In genomic region chr4:121597346-121597934, GRCh38 we compare ENCODE assay signal across 12 cellular contexts.
DNase-seq lines count a peak whose midpoint lies in the region; ATAC-seq and TF ChIP-seq lines count a peak whose summit lies in the region.
"Had no signal": no experiment of that assay in that cellular context is flagged by ENCODE, and none has a peak within 500 bp of the region (broad histone marks: within the 10 kb centered on the region; RNA-seq: fewer than 3 reads in every experiment).

No MANE protein-coding gene starts in this region.

- H3K4me1 ChIP-seq in adrenal gland (replicated peaks in 1 of 2) = peaks cover 0 to 4% of the 10 kb centered on the region in 2 donors
- H3K4me1 ChIP-seq in testis = peaks cover 4% of the 10 kb centered on the region
- H3K4me1 ChIP-seq in transverse colon = no peaks in the 10 kb centered on the region
- H3K4me1 ChIP-seq: pancreas, stomach had no signal

- ATAC-seq in GM18511 (IDR thresholded peaks at IDR 0.05; ENCODE audit: unreplicated experiment) = peak; percentile 77
- ATAC-seq in GM21528 (IDR thresholded peaks at IDR 0.05; ENCODE audit: low FRiP score, unreplicated experiment) = peak; percentile 73
- ATAC-seq in HG03520 (IDR thresholded peaks at IDR 0.05; ENCODE audit: unreplicated experiment) = peak; percentile 74
- ATAC-seq: pancreas had no signal

- H3K27ac ChIP-seq in adrenal gland = no peak overlapping the region
- no peak overlapping the region for H3K27ac ChIP-seq in testis
- H3K27ac ChIP-seq in transverse colon = no peak overlapping the region
- H3K27ac ChIP-seq: HL-60, pancreas, stomach had no signal

- TF ChIP-seq EP300 in transverse colon (IDR thresholded peaks at IDR 0.05; ENCODE audit: low read depth) = no peak

- WGBS in adrenal gland, 4 donors = 84 to 93% (median 86%) methylated on average over 2 of the region's 2 CpGs
- 67 to 85% methylated on average over 2 of the region's 2 CpGs for WGBS in testis, 2 donors
- 59 to 60% methylated on average over 1 to 2 of the region's 2 CpGs for WGBS in transverse colon (ENCODE audit: low coverage in 1 of 2), 2 donors

- no peaks in the 10 kb centered on the region for H3K9me3 ChIP-seq in adrenal gland (replicated peaks in 1 of 3)
- no peaks in the 10 kb centered on the region for H3K9me3 ChIP-seq in testis
- H3K9me3 ChIP-seq in transverse colon = no peaks in the 10 kb centered on the region
- H3K9me3 ChIP-seq: pancreas, stomach had no signal

- H3K27me3 ChIP-seq in adrenal gland (no peaks in the 10 kb centered on the region), testis (no peaks in the 10 kb centered on the region), transverse colon (no peaks in the 10 kb centered on the region)
- H3K27me3 ChIP-seq: pancreas, stomach had no signal

- no peak for TF ChIP-seq CTCF in fibroblast of pulmonary artery (IDR thresholded peaks at IDR 0.05; ENCODE audit: low read length, missing control alignments)
- no peak for TF ChIP-seq CTCF in adrenal gland (IDR thresholded peaks at IDR 0.05)
- no peak for TF ChIP-seq CTCF in testis (IDR thresholded peaks at IDR 0.05)
- no peak for TF ChIP-seq CTCF in transverse colon (IDR thresholded peaks at IDR 0.05)

- DNase-seq in fibroblast of pulmonary artery (ENCODE audit: low read depth) (peak; percentile 4), NCI-H526 treated with DMSO at 0.1 percent for 48 hours (lab: John Stamatoyannopoulos, UW) (no peak), adrenal gland (no peak), testis (no peak), transverse colon (no peak)
- DNase-seq: NCI-H446 treated with DMSO at 0.1 percent for 48 hours, pancreas, stomach had no signal

- in situ Hi-C loops in transverse colon (cut with MboI; ENCODE audit: low pct_ligation_motif_present in 1 of 4, low pct_unique_long_range_greater_than_20kb in 1 of 4, low sequenced_read_pairs in 3 of 4) = no loop called here

- H3K4me3 ChIP-seq in fibroblast of pulmonary artery (replicated peaks; ENCODE audit: low read depth, low read length) (no peak overlapping the region), adrenal gland (no peak overlapping the region), testis (no peak overlapping the region), transverse colon (no peak overlapping the region)
- H3K4me3 ChIP-seq: pancreas, stomach had no signal

- TF ChIP-seq POLR2A in adrenal gland (IDR thresholded peaks at IDR 0.05) = no peak
- TF ChIP-seq POLR2A in testis (IDR thresholded peaks at IDR 0.05) = no peak
- no peak for TF ChIP-seq POLR2A in transverse colon (IDR thresholded peaks at IDR 0.05)

- H3K36me3 ChIP-seq in adrenal gland (replicated peaks in 1 of 2) = no peaks in the 10 kb centered on the region
- no peaks in the 10 kb centered on the region for H3K36me3 ChIP-seq in testis (ENCODE audit: low read depth, missing control alignments)
- no peaks in the 10 kb centered on the region for H3K36me3 ChIP-seq in transverse colon
- H3K36me3 ChIP-seq: pancreas, stomach had no signal

- intact Hi-C loops in adrenal gland (cut with DNase I) (no loop called here), testis (cut with DNase I; ENCODE audit: low total_unique reads) (no loop called here), transverse colon (cut with DNase I; ENCODE audit: low total_unique reads) (no loop called here)
